ENCODE assay signal across 12 cellular contexts in genomic region chr2:148259674-148260073, GRCh38.
DNase-seq lines count a peak whose midpoint lies in the region; FAIRE-seq and TF ChIP-seq lines count a peak whose summit lies in the region.
"Had no signal": no experiment of that assay in that cellular context is flagged by ENCODE, and none has a peak within 500 bp of the region (broad histone marks: within the 10 kb centered on the region; RNA-seq: fewer than 3 reads in every experiment).

No MANE protein-coding gene starts in this region.

- no peaks in the 10 kb centered on the region for H4K20me1 ChIP-seq in endothelial cell of umbilical vein (replicated peaks; ENCODE audit: control insufficient read depth, extremely low read depth, insufficient read depth, low read length)

- H3K27ac ChIP-seq in breast epithelium (no peak overlapping the region), endothelial cell of umbilical vein (ENCODE audit: insufficient read depth, low read depth, low read length) (no peak overlapping the region)
- H3K27ac ChIP-seq: spleen had no signal

- H3K9ac ChIP-seq in endothelial cell of umbilical vein (replicated peaks; ENCODE audit: extremely low read depth, insufficient read depth, low read length), result no peak overlapping the region

- no peaks in the 10 kb centered on the region for H3K9me3 Mint-ChIP-seq in MCF 10A (ENCODE audit: unreplicated experiment)
- H3K9me3 Mint-ChIP-seq in activated naive CD8-positive, alpha-beta T cell treated with anti-CD3 and anti-CD28 coated beads for 36 hours, result peaks cover 15% of the 10 kb centered on the region

- no peaks in the 10 kb centered on the region for H3K36me3 ChIP-seq in breast epithelium
- H3K36me3 ChIP-seq in endothelial cell of umbilical vein (ENCODE audit: control insufficient read depth in 2 of 2, extremely low read depth in 1 of 2, insufficient read depth in 2 of 2, low read length in 2 of 2), result no peaks in the 10 kb centered on the region

- peak; percentile 84 for DNase-seq in MCF 10A (ENCODE audit: unreplicated experiment)
- DNase-seq in breast epithelium (ENCODE audit: low spot score in 2 of 2), result no peak
- DNase-seq in NCI-H69 (lab: John Stamatoyannopoulos, UW), result peak; percentile 59
- peak; percentile 38 for DNase-seq in endothelial cell of umbilical vein (ENCODE audit: low read depth, low spot score)
- DNase-seq in urothelium cell line (ENCODE audit: low spot score), result peak; percentile 24
- DNase-seq in frontal cortex (ENCODE audit: low spot score in 2 of 2), result no peak
- DNase-seq in activated naive CD8-positive, alpha-beta T cell treated with anti-CD3 and anti-CD28 coated beads for 36 hours, result no peak
- DNase-seq in HCEC 1CT, result no peak
- DNase-seq: left colon, spleen had no signal

- H3K79me2 ChIP-seq in endothelial cell of umbilical vein (ENCODE audit: control insufficient read depth, insufficient read depth, low read length), result no peaks in the 10 kb centered on the region

- FAIRE-seq in endothelial cell of umbilical vein (lab: Jason Lieb, UNC) (peak; percentile 49), urothelium cell line (lab: Jason Lieb, UNC) (no peak), frontal cortex (lab: Jason Lieb, UNC) (no peak)

- CTCF ChIA-PET in MCF 10A (lab: Yijun Ruan, JAX) (interaction anchor here (0.6 to 1.9 kb wide), 3 partner anchors 12 to 322 kb away, joined by 3 to 6 read pairs (median 4); no protein-coding TSS in a partner anchor), endothelial cell of umbilical vein (lab: Charles Lee) (no interaction called here)

- H3K9me3 ChIP-seq in breast epithelium (peaks cover 0 to 25% of the 10 kb centered on the region in 2 donors), endothelial cell of umbilical vein (replicated peaks; ENCODE audit: control insufficient read depth, insufficient read depth, low read length) (no peaks in the 10 kb centered on the region)

- dilution Hi-C loops in endothelial cell of umbilical vein (cut with MboI; ENCODE audit: extremely low pct_ligation_motif_present, low sequenced_read_pairs), result no loop called here

- no peak overlapping the region for H3K4me3 Mint-ChIP-seq in MCF 10A (ENCODE audit: unreplicated experiment)
- H3K4me3 Mint-ChIP-seq in activated naive CD8-positive, alpha-beta T cell treated with anti-CD3 and anti-CD28 coated beads for 36 hours, result no peak overlapping the region
- H3K4me3 Mint-ChIP-seq: neural crest cell had no signal

- no peaks in the 10 kb centered on the region for H3K27me3 Mint-ChIP-seq in MCF 10A (ENCODE audit: insufficient read depth, unreplicated experiment)
- H3K27me3 Mint-ChIP-seq in activated naive CD8-positive, alpha-beta T cell treated with anti-CD3 and anti-CD28 coated beads for 36 hours, result no peaks in the 10 kb centered on the region
- H3K27me3 Mint-ChIP-seq: IgD-negative memory B cell had no signal

- H2AFZ ChIP-seq in endothelial cell of umbilical vein (ENCODE audit: low read depth, low read length), result no peak overlapping the region

- TF ChIP-seq POLR2A in breast epithelium (IDR thresholded peaks at IDR 0.05) (no peak), endothelial cell of umbilical vein (IDR thresholded peaks at IDR 0.05; ENCODE audit: low read depth, low read length) (no peak)

- intact Hi-C loops in MCF 10A (cut with micrococcal nuclease), result no loop called here
- intact Hi-C loops in breast epithelium (cut with DNase I; ENCODE audit: low total_unique reads), result no loop called here
- intact Hi-C loops in endothelial cell of umbilical vein (cut with micrococcal nuclease), result no loop called here

- H3K27me3 ChIP-seq in breast epithelium (no peaks in the 10 kb centered on the region), endothelial cell of umbilical vein (ENCODE audit: control insufficient read depth in 2 of 2, insufficient read depth in 2 of 2, low read length in 2 of 2) (no peaks in the 10 kb centered on the region)
- H3K27me3 ChIP-seq: spleen had no signal

- POLR2A ChIA-PET in MCF 10A (lab: Yijun Ruan, JAX) (no interaction called here), endothelial cell of umbilical vein (lab: Charles Lee) (no interaction called here)

- no peak overlapping the region for H3K4me2 ChIP-seq in endothelial cell of umbilical vein (ENCODE audit: insufficient read depth, low read length)

- no peaks in the 10 kb centered on the region for H3K9me1 ChIP-seq in endothelial cell of umbilical vein (replicated peaks; ENCODE audit: control insufficient read depth, extremely low read depth, insufficient read depth, low read length)

- H3K4me1 Mint-ChIP-seq in MCF 10A (ENCODE audit: insufficient read depth, unreplicated experiment), result no peaks in the 10 kb centered on the region
- H3K4me1 Mint-ChIP-seq in activated naive CD8-positive, alpha-beta T cell treated with anti-CD3 and anti-CD28 coated beads for 36 hours, result peaks cover 2% of the 10 kb centered on the region
- H3K4me1 Mint-ChIP-seq: neural crest cell had no signal

- H3K4me1 ChIP-seq in breast epithelium, result no peaks in the 10 kb centered on the region
- no peaks in the 10 kb centered on the region for H3K4me1 ChIP-seq in endothelial cell of umbilical vein (ENCODE audit: control insufficient read depth, extremely low read depth, insufficient read depth, low read length)
- H3K4me1 ChIP-seq: spleen had no signal

- H3K4me3 ChIP-seq in breast epithelium (no peak overlapping the region), endothelial cell of umbilical vein (replicated peaks in 1 of 3; ENCODE audit: insufficient read depth in 1 of 3, low read depth in 1 of 3, low read length in 3 of 3) (no peak overlapping the region)
- H3K4me3 ChIP-seq: spleen had no signal

- TF ChIP-seq CTCF in MCF 10A (IDR thresholded peaks at IDR 0.05; ENCODE audit: unreplicated experiment), result peak; percentile 15
- TF ChIP-seq CTCF in breast epithelium (IDR thresholded peaks at IDR 0.05), result no peak
- no peak for TF ChIP-seq CTCF in endothelial cell of umbilical vein (IDR thresholded peaks at IDR 0.05; ENCODE audit: extremely low read depth in 1 of 2, insufficient read depth in 1 of 2, low read depth in 1 of 2, low read length in 2 of 2)

- BruUV-seq in MCF 10A (replicated peaks; lab: Mats Ljungman, UMichigan), result no TSS peak
- BruUV-seq in endothelial cell of umbilical vein (replicated peaks; lab: Mats Ljungman, UMichigan), result no TSS peak

- no peaks in the 10 kb centered on the region for H3K36me3 Mint-ChIP-seq in MCF 10A (ENCODE audit: insufficient read depth, unreplicated experiment)
- peaks cover 38% of the 10 kb centered on the region for H3K36me3 Mint-ChIP-seq in activated naive CD8-positive, alpha-beta T cell treated with anti-CD3 and anti-CD28 coated beads for 36 hours

- no peak overlapping the region for H3K27ac Mint-ChIP-seq in MCF 10A (ENCODE audit: low read depth, unreplicated experiment)
- no peak overlapping the region for H3K27ac Mint-ChIP-seq in activated naive CD8-positive, alpha-beta T cell treated with anti-CD3 and anti-CD28 coated beads for 36 hours

TF ChIP-seq in endothelial cell of umbilical vein, 7 proteins besides CTCF, POLR2A, EP300 and RAD21:
- TF ChIP-seq EZH2 (IDR thresholded peaks at IDR 0.05; ENCODE audit: borderline replicate concordance, low read depth, low read length, severe bottlenecking) (no peak), JUN (IDR thresholded peaks at IDR 0.05; ENCODE audit: borderline replicate concordance, insufficient read depth, insufficient read length, low read depth) (no peak), MYC (IDR thresholded peaks at IDR 0.05; ENCODE audit: low read depth, low read length) (no peak), MAX (IDR thresholded peaks at IDR 0.05; ENCODE audit: insufficient read depth, insufficient read length) (no peak), POLR2AphosphoS5 (IDR thresholded peaks at IDR 0.05; ENCODE audit: insufficient read depth, low read depth, low read length) (no peak), GATA2 (IDR thresholded peaks at IDR 0.05; ENCODE audit: insufficient read depth, insufficient read length, low read depth, low read length) (no peak), FOS (IDR thresholded peaks at IDR 0.05; ENCODE audit: borderline replicate concordance, insufficient read depth, low read length) (no peak)

Comparison
In these comparisons a context has a peak if more than half of its experiments do, and no peak if none do; other contexts are left out.
1. DNase-seq: peak in MCF 10A (single experiment), NCI-H69 (single experiment), endothelial cell of umbilical vein (single experiment) and urothelium cell line (single experiment); none in breast epithelium (0 of 2), frontal cortex (0 of 2), activated naive CD8-positive, alpha-beta T cell treated with anti-CD3 and anti-CD28 coated beads for 36 hours (single experiment) and HCEC 1CT (single experiment).